1 cellular context compared by ENCODE assay signal in the genomic region with DNA sequence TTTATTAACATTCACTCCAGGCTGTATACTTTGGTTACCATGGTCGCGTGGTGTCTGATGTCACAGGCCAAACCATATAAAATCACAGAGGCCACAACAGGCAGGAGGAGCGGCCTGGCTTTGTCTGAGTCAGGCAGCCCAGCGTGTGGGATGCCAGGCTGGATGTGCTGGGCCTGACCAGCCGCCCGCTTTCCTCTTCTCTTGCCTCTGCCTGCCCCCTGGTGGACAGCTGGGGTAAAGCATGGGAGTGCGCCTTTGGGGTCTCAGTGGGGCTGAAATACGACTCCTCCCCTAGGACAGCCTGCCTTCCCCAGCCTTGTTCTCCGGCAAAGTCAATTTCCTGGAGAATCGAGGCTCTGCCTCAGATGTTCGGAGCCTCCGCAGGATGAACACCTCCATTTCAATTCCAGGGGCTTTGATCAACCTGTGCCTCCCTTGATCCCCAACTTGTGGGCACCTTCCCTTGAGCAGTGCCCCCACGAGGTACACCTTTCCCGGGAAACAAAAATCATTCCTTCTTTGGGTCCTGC.
TF ChIP-seq lines count a peak whose summit lies in the region.

No MANE protein-coding gene starts in this region.

TF ChIP-seq in GM12878, 131 proteins besides CTCF, POLR2A, EP300 and RAD21 (continued from another document):
- TF ChIP-seq, protein P1, sequence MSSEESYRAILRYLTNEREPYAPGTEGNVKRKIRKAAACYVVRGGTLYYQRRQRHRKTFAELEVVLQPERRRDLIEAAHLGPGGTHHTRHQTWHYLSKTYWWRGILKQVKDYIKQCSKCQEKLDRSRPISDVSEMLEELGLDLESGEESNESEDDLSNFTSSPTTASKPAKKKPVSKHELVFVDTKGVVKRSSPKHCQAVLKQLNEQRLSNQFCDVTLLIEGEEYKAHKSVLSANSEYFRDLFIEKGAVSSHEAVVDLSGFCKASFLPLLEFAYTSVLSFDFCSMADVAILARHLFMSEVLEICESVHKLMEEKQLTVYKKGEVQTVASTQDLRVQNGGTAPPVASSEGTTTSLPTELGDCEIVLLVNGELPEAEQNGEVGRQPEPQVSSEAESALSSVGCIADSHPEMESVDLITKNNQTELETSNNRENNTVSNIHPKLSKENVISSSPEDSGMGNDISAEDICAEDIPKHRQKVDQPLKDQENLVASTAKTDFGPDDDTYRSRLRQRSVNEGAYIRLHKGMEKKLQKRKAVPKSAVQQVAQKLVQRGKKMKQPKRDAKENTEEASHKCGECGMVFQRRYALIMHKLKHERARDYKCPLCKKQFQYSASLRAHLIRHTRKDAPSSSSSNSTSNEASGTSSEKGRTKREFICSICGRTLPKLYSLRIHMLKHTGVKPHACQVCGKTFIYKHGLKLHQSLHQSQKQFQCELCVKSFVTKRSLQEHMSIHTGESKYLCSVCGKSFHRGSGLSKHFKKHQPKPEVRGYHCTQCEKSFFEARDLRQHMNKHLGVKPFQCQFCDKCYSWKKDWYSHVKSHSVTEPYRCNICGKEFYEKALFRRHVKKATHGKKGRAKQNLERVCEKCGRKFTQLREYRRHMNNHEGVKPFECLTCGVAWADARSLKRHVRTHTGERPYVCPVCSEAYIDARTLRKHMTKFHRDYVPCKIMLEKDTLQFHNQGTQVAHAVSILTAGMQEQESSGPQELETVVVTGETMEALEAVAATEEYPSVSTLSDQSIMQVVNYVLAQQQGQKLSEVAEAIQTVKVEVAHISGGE (CRISPR knock-in tag; IDR thresholded peaks at IDR 0.05), result no peak
- TF ChIP-seq TAF1 (IDR thresholded peaks at IDR 0.05; ENCODE audit: borderline replicate concordance, low read depth, low read length) (no peak), CHD2 (IDR thresholded peaks at IDR 0.05; ENCODE audit: borderline replicate concordance, low read depth, low read length) (0 out of 2 replicates have a peak, but pooled peaks have one; percentile 29), KLF5 (IDR thresholded peaks at IDR 0.05; ENCODE audit: partially characterized antibody) (peak; percentile 74), MEF2B (IDR thresholded peaks at IDR 0.05; ENCODE audit: partially characterized antibody, poor library complexity, severe bottlenecking) (no peak), TCF12 (IDR thresholded peaks at IDR 0.05; ENCODE audit: low read depth, low read length) (0 out of 2 replicates have a peak, but pooled peaks have one; percentile 43), LARP7 (IDR thresholded peaks at IDR 0.05) (peak; percentile 50; the same call in 1 of the 2 replicates), EZH2 (IDR thresholded peaks at IDR 0.05; ENCODE audit: borderline replicate concordance, control insufficient read depth, low read depth, low read length) (no peak), ZNF207 (IDR thresholded peaks at IDR 0.05; ENCODE audit: borderline replicate concordance) (no peak), ZNF24 (IDR thresholded peaks at IDR 0.05) (peak; percentile 26; the same call in 1 of the 2 replicates), JUNB (IDR thresholded peaks at IDR 0.05) (no peak), SMARCA5 (IDR thresholded peaks at IDR 0.05) (peak; percentile 81), EED (IDR thresholded peaks at IDR 0.05; ENCODE audit: low read depth) (peak; percentile 57; the same call in 1 of the 2 replicates), IRF4 (IDR thresholded peaks at IDR 0.05; ENCODE audit: low read depth, low read length) (peak; percentile 37; the same call in 1 of the 2 replicates), ATF7 (IDR thresholded peaks at IDR 0.05; ENCODE audit: low read depth) (peak; percentile 27; the same call in 1 of the 2 replicates), ZNF622 (IDR thresholded peaks at IDR 0.05) (no peak), FOXM1 (IDR thresholded peaks at IDR 0.05; ENCODE audit: low read depth, low read length) (0 out of 2 replicates have a peak, but pooled peaks have one; percentile 26), NRF1 (conservative IDR thresholded peaks at IDR 0.05; ENCODE audit: low read depth, low read length) (no peak), IKZF2 (IDR thresholded peaks at IDR 0.05) (peak in 1 of 2 experiments; percentile 36; a peak in 1 of 4 replicates), YBX1 (IDR thresholded peaks at IDR 0.05) (no peak), CREB1 (IDR thresholded peaks at IDR 0.05; ENCODE audit: low read depth) (0 out of 2 replicates have a peak, but pooled peaks have one; percentile 35), MYC (IDR thresholded peaks at IDR 0.05; ENCODE audit: insufficient read depth, insufficient read length, insufficient replicate concordance, low read length, severe bottlenecking) (no peak), MLLT1 (IDR thresholded peaks at IDR 0.05) (0 out of 2 replicates have a peak, but pooled peaks have one; percentile 48)
- TF ChIP-seq, protein P2, sequence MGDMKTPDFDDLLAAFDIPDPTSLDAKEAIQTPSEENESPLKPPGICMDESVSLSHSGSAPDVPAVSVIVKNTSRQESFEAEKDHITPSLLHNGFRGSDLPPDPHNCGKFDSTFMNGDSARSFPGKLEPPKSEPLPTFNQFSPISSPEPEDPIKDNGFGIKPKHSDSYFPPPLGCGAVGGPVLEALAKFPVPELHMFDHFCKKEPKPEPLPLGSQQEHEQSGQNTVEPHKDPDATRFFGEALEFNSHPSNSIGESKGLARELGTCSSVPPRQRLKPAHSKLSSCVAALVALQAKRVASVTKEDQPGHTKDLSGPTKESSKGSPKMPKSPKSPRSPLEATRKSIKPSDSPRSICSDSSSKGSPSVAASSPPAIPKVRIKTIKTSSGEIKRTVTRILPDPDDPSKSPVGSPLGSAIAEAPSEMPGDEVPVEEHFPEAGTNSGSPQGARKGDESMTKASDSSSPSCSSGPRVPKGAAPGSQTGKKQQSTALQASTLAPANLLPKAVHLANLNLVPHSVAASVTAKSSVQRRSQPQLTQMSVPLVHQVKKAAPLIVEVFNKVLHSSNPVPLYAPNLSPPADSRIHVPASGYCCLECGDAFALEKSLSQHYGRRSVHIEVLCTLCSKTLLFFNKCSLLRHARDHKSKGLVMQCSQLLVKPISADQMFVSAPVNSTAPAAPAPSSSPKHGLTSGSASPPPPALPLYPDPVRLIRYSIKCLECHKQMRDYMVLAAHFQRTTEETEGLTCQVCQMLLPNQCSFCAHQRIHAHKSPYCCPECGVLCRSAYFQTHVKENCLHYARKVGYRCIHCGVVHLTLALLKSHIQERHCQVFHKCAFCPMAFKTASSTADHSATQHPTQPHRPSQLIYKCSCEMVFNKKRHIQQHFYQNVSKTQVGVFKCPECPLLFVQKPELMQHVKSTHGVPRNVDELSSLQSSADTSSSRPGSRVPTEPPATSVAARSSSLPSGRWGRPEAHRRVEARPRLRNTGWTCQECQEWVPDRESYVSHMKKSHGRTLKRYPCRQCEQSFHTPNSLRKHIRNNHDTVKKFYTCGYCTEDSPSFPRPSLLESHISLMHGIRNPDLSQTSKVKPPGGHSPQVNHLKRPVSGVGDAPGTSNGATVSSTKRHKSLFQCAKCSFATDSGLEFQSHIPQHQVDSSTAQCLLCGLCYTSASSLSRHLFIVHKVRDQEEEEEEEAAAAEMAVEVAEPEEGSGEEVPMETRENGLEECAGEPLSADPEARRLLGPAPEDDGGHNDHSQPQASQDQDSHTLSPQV (IDR thresholded peaks at IDR 0.05), result 0 out of 2 replicates have a peak, but pooled peaks have one; percentile 16
